ENCODE assay signal across 1 cellular context in genomic region chr3:71881732-71882131, GRCh38.
TF ChIP-seq lines count a peak whose summit lies in the region.

No MANE protein-coding gene starts in this region.

TF ChIP-seq in HepG2, 621 proteins besides CTCF, POLR2A, EP300 and RAD21 (continued from another document):
- TF ChIP-seq PRDM15 (CRISPR knock-in tag; IDR thresholded peaks at IDR 0.05), result no peak
- TF ChIP-seq MYC (CRISPR knock-in tag; IDR thresholded peaks at IDR 0.05; ENCODE audit: borderline replicate concordance), result no peak
- no peak for TF ChIP-seq ZBTB20 (CRISPR knock-in tag; IDR thresholded peaks at IDR 0.05; ENCODE audit: borderline replicate concordance, low read depth)
- no peak for TF ChIP-seq CHD2 (IDR thresholded peaks at IDR 0.05; ENCODE audit: low read depth, low read length)
- TF ChIP-seq HMG20B (CRISPR knock-in tag; conservative IDR thresholded peaks at IDR 0.05), result no peak
- TF ChIP-seq PCBP1 (IDR thresholded peaks at IDR 0.05; ENCODE audit: borderline replicate concordance, low read depth, low read length), result no peak
- TF ChIP-seq TAF1 (CRISPR knock-in tag; IDR thresholded peaks at IDR 0.05), result no peak
- no peak for TF ChIP-seq GTF2F1 (IDR thresholded peaks at IDR 0.05; ENCODE audit: low read length)
